ENCODE assay signal across 31 cellular contexts in genomic region chr7:80629023-80629422, GRCh38. TPM values are rescaled to one million over a fixed set of nuclear protein-coding genes. Genes with fewer than 3 reads are reported as not detected.
"Had no signal": no experiment of that assay in that cellular context is flagged by ENCODE, and none has a peak within 500 bp of the region (broad histone marks: within the 10 kb centered on the region; RNA-seq: fewer than 3 reads in every experiment).

No MANE protein-coding gene starts in this region.

- H3K4me1 ChIP-seq: SJCRH30 had no signal

- DNase-seq: activated CD4-positive, alpha-beta T cell treated with anti-CD3 and anti-CD28 coated beads, Interleukin-2, amount 10 ng/mL, durations not matched to agents 7 days and 5 days; activated CD4-positive, alpha-beta T cell treated with anti-CD3 and anti-CD28 coated beads, Interleukin-2, amount 50 U/mL, for 48 hours; activated CD8-positive, alpha-beta memory T cell treated with anti-CD3 and anti-CD28 coated beads, Interleukin-2, amount 50 U/mL, for 4 hours; activated gamma-delta T cell treated with Interleukin-2 at 50 U/mL for 16 hours; activated naive CD4-positive, alpha-beta T cell treated with anti-CD3 and anti-CD28 coated beads, Interleukin-2, amount 10 ng/mL, durations not matched to agents 7 days and 5 days; activated naive CD8-positive, alpha-beta T cell treated with anti-CD3 and anti-CD28 coated beads, Interleukin-2, amount 50 U/mL, for 24 hours; activated T-cell treated with anti-CD3 and anti-CD28 coated beads for 4 hours; activated T-cell treated with anti-CD3 and anti-CD28 coated beads, Interleukin-2, amount 50 U/mL, for 4 hours; anterior cingulate cortex; Kasumi-1; KG1; MG63; MV-4-11; NCI-H1092; NCI-H1436 treated with DMSO at 0.1 percent for 48 hours; NCI-H1694 treated with DMSO at 0.1 percent for 48 hours; NCI-H2029; NCI-H345; NCI-H524 treated with DMSO at 0.1 percent for 48 hours; NK-92 treated with Interleukin-12 subunit alpha and Interleukin-12 subunit beta, amount 100 ng/mL, for 24 hours; PC-9; SHP77; SJCRH30; T1000; WERI-Rb-1 had no signal

- ATAC-seq: activated naive CD8-positive, alpha-beta T cell treated with anti-CD3 and anti-CD28 coated beads, Interleukin-2, amount 50 U/mL, for 24 hours; activated T-cell treated with anti-CD3 and anti-CD28 coated beads, Interleukin-2, amount 50 U/mL, for 4 hours had no signal

- H3K36me3 ChIP-seq: MG63, SJCRH30, WERI-Rb-1 had no signal

- H3K27ac ChIP-seq: PC-9, RWPE1, SJCRH30, SK-N-MC, WERI-Rb-1 had no signal

- H3K4me2 ChIP-seq: PC-9 had no signal

- H3K9me3 ChIP-seq: MG63, SJCRH30 had no signal

- H3K4me3 ChIP-seq: MG63, PC-9, SJCRH30, SK-N-MC had no signal

- H3K27me3 ChIP-seq: MG63, SJCRH30 had no signal

- H2AFZ ChIP-seq: PC-9 had no signal

RNA-seq across cellular contexts. Expression of gene CD36, which starts 9.4 kb away (rescaled TPM):
- total RNA-seq: activated CD4-positive, alpha-beta T cell treated with anti-CD3 and anti-CD28 coated beads, Interleukin-2, amount 10 ng/mL, durations not matched to agents 7 days and 5 days; activated T-helper 1 cell treated with anti-CD3 and anti-CD28 coated beads, Interleukin-12 subunit alpha, Interleukin-12 subunit beta, Interleukin-2, Interleukin-4 antibody, amounts not matched to agents 30 ng/mL and 10 ng/mL and 1 ng/mL, durations not matched to agents 14 hours and 24 hours and 36 hours; OCI-LY7; T-helper 1 cell treated with Interleukin-12 subunit alpha and Interleukin-12 subunit beta and Interleukin-4 antibody, amounts not matched to agents 30 ng/mL and 1 ng/mL, for 36 hours; T-helper 2 cell treated with Interferon-gamma antibody and Interleukin-4, amounts not matched to agents 100 ng/mL and 5 ng/mL, for 36 hours had no signal
